8 cellular contexts compared by ENCODE assay signal in genomic region chr3:57556459-57557087, GRCh38. TPM values are rescaled to one million over a fixed set of nuclear protein-coding genes. Genes with fewer than 3 reads are reported as not detected.
A peak's percentile ranks its signal among the peaks of the same experiment; 100 is the strongest.
DNase-seq lines count a peak whose midpoint lies in the region; ATAC-seq and TF ChIP-seq lines count a peak whose summit lies in the region.

No MANE protein-coding gene starts in this region.

- peak overlapping the region; percentile 99 for H3K27ac Mint-ChIP-seq in glutamatergic neuron (ENCODE audit: unreplicated experiment)
- H3K27ac Mint-ChIP-seq in progenitor cell of endocrine pancreas = peak overlapping the region; percentile 99

- no peak for DNase-seq in LNCaP clone FGC (ENCODE audit: low read depth)
- DNase-seq in activated T-helper 9 cell treated with anti-CD3 and anti-CD28 coated beads, Interleukin-2, amount 50 U/mL, for 16 hours (ENCODE audit: low read depth) = peak; percentile 13
- peak; percentile 41 for DNase-seq in glutamatergic neuron
- peak; percentile 15 for DNase-seq in progenitor cell of endocrine pancreas (ENCODE audit: low spot score, unreplicated experiment)
- no peak for DNase-seq in SW 1271 (lab: John Stamatoyannopoulos, UW)
- DNase-seq in NCI-H1092 treated with DMSO at 0.1 percent for 48 hours (lab: John Stamatoyannopoulos, UW) = no peak

- H3K36me3 Mint-ChIP-seq in glutamatergic neuron (ENCODE audit: unreplicated experiment) (no peaks in the 10 kb centered on the region), progenitor cell of endocrine pancreas (ENCODE audit: insufficient read depth) (peaks cover 7% of the 10 kb centered on the region)

- TF ChIP-seq CTCF in GM12875 (IDR thresholded peaks at IDR 0.05; ENCODE audit: borderline replicate concordance, insufficient read depth, low read depth, low read length) (no peak), LNCaP clone FGC (IDR thresholded peaks at IDR 0.05; ENCODE audit: control insufficient read depth, extremely low read depth, insufficient read depth) (no peak), glutamatergic neuron (IDR thresholded peaks at IDR 0.05; ENCODE audit: partially characterized antibody, unreplicated experiment) (no peak), progenitor cell of endocrine pancreas (IDR thresholded peaks at IDR 0.05; ENCODE audit: unreplicated experiment) (no peak)

- H3K4me3 ChIP-seq in GM12875 (ENCODE audit: low read depth, low read length) (peak overlapping the region; percentile 93), LNCaP clone FGC (ENCODE audit: low read depth, low read length) (peak overlapping the region; percentile 97)

- H3K27me3 Mint-ChIP-seq in glutamatergic neuron (ENCODE audit: unreplicated experiment) = no peaks in the 10 kb centered on the region
- H3K27me3 Mint-ChIP-seq in progenitor cell of endocrine pancreas = no peaks in the 10 kb centered on the region

- ATAC-seq in GM21825 (IDR thresholded peaks at IDR 0.05; ENCODE audit: unreplicated experiment) = peak; percentile 33

- H3K4me3 Mint-ChIP-seq in glutamatergic neuron (ENCODE audit: unreplicated experiment) (peak overlapping the region; percentile 92), progenitor cell of endocrine pancreas (ENCODE audit: low read depth) (peak overlapping the region; percentile 91)

- H3K4me1 Mint-ChIP-seq in glutamatergic neuron (ENCODE audit: low read depth, unreplicated experiment) (peaks cover 8% of the 10 kb centered on the region), progenitor cell of endocrine pancreas (ENCODE audit: low read depth) (peaks cover 14% of the 10 kb centered on the region)

- peaks cover 12% of the 10 kb centered on the region for H3K9me3 Mint-ChIP-seq in glutamatergic neuron (ENCODE audit: unreplicated experiment)
- no peaks in the 10 kb centered on the region for H3K9me3 Mint-ChIP-seq in progenitor cell of endocrine pancreas (ENCODE audit: low read depth)

RNA-seq across cellular contexts. Expression of gene PDE12, which starts 0.5 kb away (rescaled TPM):
- total RNA-seq in glutamatergic neuron (ENCODE audit: unreplicated experiment) (17.1 TPM), progenitor cell of endocrine pancreas (14.5 and 15.4 TPM in 2 replicates)

RNA-seq across cellular contexts. Expression of gene DNAH12, which starts 12.4 kb away (rescaled TPM):
- total RNA-seq in glutamatergic neuron (ENCODE audit: unreplicated experiment) (0.22 TPM), progenitor cell of endocrine pancreas (1.1 and 1.2 TPM in 2 replicates)

RNA-seq across cellular contexts. Expression of gene ARF4, which starts 40.6 kb away (rescaled TPM):
- total RNA-seq in glutamatergic neuron (ENCODE audit: unreplicated experiment) = 131 TPM
- 133 and 134 TPM in 2 replicates for total RNA-seq in progenitor cell of endocrine pancreas

Comparison
In these comparisons a context has a peak if more than half of its experiments do, and no peak if none do; other contexts are left out.
1. DNase-seq: peak in activated T-helper 9 cell treated with anti-CD3 and anti-CD28 coated beads, Interleukin-2, amount 50 U/mL, for 16 hours (single experiment), glutamatergic neuron (single experiment) and progenitor cell of endocrine pancreas (single experiment); none in LNCaP clone FGC (single experiment), SW 1271 (0 of 2) and NCI-H1092 treated with DMSO at 0.1 percent for 48 hours (single experiment).